ENCODE assay signal across 23 cellular contexts in genomic region chr15:61112231-61112630, GRCh38.
DNase-seq lines count a peak whose midpoint lies in the region; FAIRE-seq and TF ChIP-seq lines count a peak whose summit lies in the region.
"Had no signal": no experiment of that assay in that cellular context is flagged by ENCODE, and none has a peak within 500 bp of the region (broad histone marks: within the 10 kb centered on the region; RNA-seq: fewer than 3 reads in every experiment).

No MANE protein-coding gene starts in this region.

- no peak overlapping the region for H4K5ac ChIP-seq in H1 (ENCODE audit: insufficient read length, low read depth, low read length)

- in situ Hi-C loops in GM13977 (cut with MboI; ENCODE audit: low pct_unique_long_range_greater_than_20kb, low sequenced_read_pairs, unreplicated experiment), result no loop called here

- no peak overlapping the region for H3K23ac ChIP-seq in H1 (ENCODE audit: insufficient read length)
- no peak overlapping the region for H3K23ac ChIP-seq in mesenchymal stem cell (ENCODE audit: low read length in 2 of 2)

- TF ChIP-seq RAD21 in H1 (IDR thresholded peaks at IDR 0.05 in 1 of 2, conservative IDR thresholded peaks at IDR 0.05 in 1 of 2; ENCODE audit: low read depth in 2 of 2, low read length in 2 of 2), result peak; percentile 16 to 19; a peak in 2 of 4 replicates

- no peak overlapping the region for H2BK20ac ChIP-seq in H1 (ENCODE audit: low read length)

- H4K91ac ChIP-seq in H1 (replicated peaks; ENCODE audit: insufficient read length, low read length), result no peak overlapping the region
- H4K91ac ChIP-seq in mesenchymal stem cell (ENCODE audit: low read length), result no peak overlapping the region

- H3K14ac ChIP-seq in H1 (ENCODE audit: insufficient read length), result no peak overlapping the region
- H3K14ac ChIP-seq in mesenchymal stem cell (ENCODE audit: low read length in 2 of 2), result no peak overlapping the region

- H3K4me3 ChIP-seq in H1 (ENCODE audit: extremely low read depth in 1 of 4, insufficient read depth in 2 of 4, low read depth in 3 of 4, low read length in 4 of 4) (no peak overlapping the region), mesenchymal stem cell (ENCODE audit: insufficient read depth in 1 of 2, low read depth in 1 of 2, low read length in 2 of 2) (no peak overlapping the region)
- H3K4me3 ChIP-seq: cardiac muscle cell, stomach, upper lobe of right lung had no signal

- H3K4ac ChIP-seq in H1 (replicated peaks; ENCODE audit: insufficient read length, low read depth, low read length) (no peak overlapping the region), mesenchymal stem cell (ENCODE audit: low read depth in 1 of 2, low read length in 2 of 2) (no peak overlapping the region)

- peak overlapping the region; percentile 9; the same call in 1 of the 2 replicates for H3K18ac ChIP-seq in H1 (ENCODE audit: extremely low read depth, low read length)
- H3K18ac ChIP-seq in mesenchymal stem cell (ENCODE audit: low read depth in 1 of 2, low read length in 2 of 2), result no peak overlapping the region

- DNase-seq in DMS53 (lab: John Stamatoyannopoulos, UW) (peak; percentile 4), DMS53 treated with DMSO at 0.1 percent for 48 hours (lab: John Stamatoyannopoulos, UW; ENCODE audit: unreplicated experiment) (no peak), NCI-H2227 treated with DMSO at 0.1 percent for 48 hours (lab: John Stamatoyannopoulos, UW) (peak; percentile 43), H1 (ENCODE audit: low read depth in 1 of 2, low spot score in 2 of 2) (no peak), mesenchymal stem cell (no peak), SKM-1 treated with dmso at 0.1 percent for 144 hours (lab: John Stamatoyannopoulos, UW; ENCODE audit: unreplicated experiment) (no peak), retina (no peak), GM13977 (ENCODE audit: low spot score) (no peak)
- DNase-seq: activated CD4-positive, alpha-beta T cell treated with anti-CD3 and anti-CD28 coated beads, Interleukin-2, amount 10 ng/mL, durations not matched to agents 24 days and 14 days; activated effector memory CD4-positive, alpha-beta T cell treated with Interleukin-2 at 50 U/mL for 16 hours; immature natural killer cell; IMR-90; naive B cell; NCI-H1417 treated with DMSO at 0.1 percent for 48 hours; NCI-H446; NK-92 treated with Interleukin-12 subunit alpha and Interleukin-12 subunit beta, amount 100 ng/mL, for 24 hours; stimulated activated CD4-positive, alpha-beta T cell treated with anti-CD3 and anti-CD28 coated beads, Interleukin-2, amount 100 ng/mL, for 24 hours; stomach; upper lobe of right lung had no signal

- H2AK5ac ChIP-seq in H1 (ENCODE audit: low read depth, low read length), result no peak overlapping the region
- no peak overlapping the region for H2AK5ac ChIP-seq in mesenchymal stem cell (ENCODE audit: low read length, severe bottlenecking)

- H3K27me3 ChIP-seq in H1 (replicated peaks in 1 of 4; ENCODE audit: control insufficient read depth in 3 of 4, extremely low read depth in 1 of 4, insufficient read depth in 3 of 4, low read length in 3 of 4) (no peaks in the 10 kb centered on the region; a peak in 1 of 7 replicates), mesenchymal stem cell (ENCODE audit: control insufficient read depth in 1 of 2, insufficient read depth in 1 of 2, low read length in 2 of 2) (no peaks in the 10 kb centered on the region)
- H3K27me3 ChIP-seq: cardiac muscle cell, stomach, upper lobe of right lung had no signal

- H2BK120ac ChIP-seq in H1 (replicated peaks; ENCODE audit: low read depth, low read length) (no peak overlapping the region), mesenchymal stem cell (ENCODE audit: low read depth, low read length) (no peak overlapping the region)

- no peak overlapping the region for H2AFZ ChIP-seq in H1 (ENCODE audit: low read length)
- no peak overlapping the region for H2AFZ ChIP-seq in mesenchymal stem cell (ENCODE audit: low read depth, low read length)
- H2AFZ ChIP-seq: parathyroid adenoma had no signal

- H3K36me3 ChIP-seq in H1 (ENCODE audit: control insufficient read depth in 2 of 4, insufficient read depth in 4 of 4, low read length in 3 of 4) (no peaks in the 10 kb centered on the region), mesenchymal stem cell (ENCODE audit: control insufficient read depth in 1 of 2, insufficient read depth in 2 of 2, low read depth in 1 of 2, low read length in 2 of 2) (no peaks in the 10 kb centered on the region)
- H3K36me3 ChIP-seq: cardiac muscle cell, stomach, upper lobe of right lung had no signal

- H3K4me1 ChIP-seq in H1 (replicated peaks in 1 of 4; ENCODE audit: control insufficient read depth in 3 of 4, insufficient read depth in 4 of 4, low read length in 3 of 4) (peaks cover 0 to 5% (median 5%) of the 10 kb centered on the region in 4 experiments; a peak in 3 of 7 replicates), mesenchymal stem cell (ENCODE audit: control insufficient read depth, insufficient read depth, low read depth, low read length) (no peaks in the 10 kb centered on the region)
- H3K4me1 ChIP-seq: parathyroid adenoma, stomach, upper lobe of right lung had no signal

- no peaks in the 10 kb centered on the region for H4K20me1 ChIP-seq in H1 (replicated peaks in 1 of 2; ENCODE audit: control insufficient read depth in 1 of 2, insufficient read depth in 2 of 2, low read length in 2 of 2)

- FAIRE-seq in H1 (lab: Jason Lieb, UNC), result peak; percentile 28

- H4K8ac ChIP-seq in H1 (ENCODE audit: extremely low read depth, insufficient read depth, low read length) (no peak overlapping the region), mesenchymal stem cell (ENCODE audit: low read length) (peak overlapping the region; percentile 36)

- H2BK15ac ChIP-seq in H1 (ENCODE audit: low read length), result 0 out of 2 replicates have a peak overlapping the region, but pooled peaks have one; percentile 14
- H2BK15ac ChIP-seq in mesenchymal stem cell (ENCODE audit: low read depth, poor library complexity, severe bottlenecking), result no peak overlapping the region

- WGBS in H1 (ENCODE audit: extremely low coverage in 1 of 2, insufficient coverage in 1 of 2, insufficient read length in 1 of 2, insufficient replicate concordance in 2 of 2, low coverage in 1 of 2, low lambda C conversion rate in 2 of 2, missing lambda C conversion rate in 1 of 2), 2 experiments, result 60% methylated on average over 10 of the region's 10 CpGs; no CpG with 5 or more reads in 1 of the 2 experiments
- 59% methylated on average over 10 of the region's 10 CpGs for WGBS in mesenchymal stem cell

- TF ChIP-seq CTCF in H1 (IDR thresholded peaks at IDR 0.05; ENCODE audit: control extremely low read depth in 1 of 3, insufficient read depth in 1 of 3, low read depth in 1 of 3, low read length in 3 of 3), result peak; percentile 11 to 51 (median 35); a peak in 2 of 4 replicates
- no peak for TF ChIP-seq CTCF in GM13977 (IDR thresholded peaks at IDR 0.05; ENCODE audit: extremely low read depth, insufficient read depth, missing control alignments)

- TF ChIP-seq EP300 in H1 (IDR thresholded peaks at IDR 0.05; ENCODE audit: borderline replicate concordance in 1 of 2, low read depth in 2 of 2, low read length in 2 of 2), result no peak

- no peak overlapping the region for H3K4me2 ChIP-seq in H1 (ENCODE audit: insufficient read depth in 1 of 2, low read depth in 2 of 2, low read length in 2 of 2)
- H3K4me2 ChIP-seq in mesenchymal stem cell (ENCODE audit: low read length, poor library complexity, severe bottlenecking), result no peak overlapping the region

- H3K9ac ChIP-seq in H1 (replicated peaks in 1 of 4; ENCODE audit: extremely low read depth in 1 of 4, low read depth in 3 of 4, low read length in 3 of 4) (no peak overlapping the region), mesenchymal stem cell (ENCODE audit: low read length) (no peak overlapping the region)
- H3K9ac ChIP-seq: parathyroid adenoma had no signal

- no peak for TF ChIP-seq POLR2A in H1 (IDR thresholded peaks at IDR 0.05; ENCODE audit: control extremely low read depth in 1 of 2, low read depth in 2 of 2, low read length in 2 of 2)

- no peaks in the 10 kb centered on the region for H3K79me2 ChIP-seq in H1 (ENCODE audit: control insufficient read depth in 1 of 2, insufficient read depth in 2 of 2, low read length in 2 of 2)
- H3K79me2 ChIP-seq: parathyroid adenoma had no signal

- CTCF ChIA-PET in H1 (lab: Charles Lee; ENCODE audit: partially characterized antibody), result interaction anchor here (0.6 to 2.2 kb wide), 10 partner anchors 9 to 723 kb away, joined by 3 to 11 read pairs (median 3); no protein-coding TSS in a partner anchor

- POLR2A ChIA-PET in H1 (lab: Charles Lee; ENCODE audit: partially characterized antibody), result no interaction called here

- H3K27ac ChIP-seq in H1 (ENCODE audit: low read depth, low read length) (no peak overlapping the region), mesenchymal stem cell (ENCODE audit: low read length, poor library complexity, severe bottlenecking) (no peak overlapping the region)
- H3K27ac ChIP-seq: 22Rv1, cardiac muscle cell, HL-60, parathyroid adenoma, stomach, upper lobe of right lung had no signal

- H2BK5ac ChIP-seq in H1 (ENCODE audit: low read depth, low read length), result no peak overlapping the region; the same call in 1 of the 2 replicates
- H2BK5ac ChIP-seq in mesenchymal stem cell (ENCODE audit: low read depth, low read length, poor library complexity, severe bottlenecking), result no peak overlapping the region

- H2BK12ac ChIP-seq in H1 (ENCODE audit: low read depth, low read length), result no peak overlapping the region; the same call in 1 of the 2 replicates
- H2BK12ac ChIP-seq in mesenchymal stem cell (ENCODE audit: low read length in 2 of 2), result no peak overlapping the region

- H3K23me2 ChIP-seq in H1 (ENCODE audit: low read depth, low read length), result no peaks in the 10 kb centered on the region

- no peaks in the 10 kb centered on the region; the same call in 1 of the 2 replicates for H3K79me1 ChIP-seq in H1 (ENCODE audit: low read depth, low read length)
- no peaks in the 10 kb centered on the region for H3K79me1 ChIP-seq in mesenchymal stem cell (replicated peaks; ENCODE audit: low read length, poor library complexity, severe bottlenecking)

- H3K9me3 ChIP-seq in H1 (ENCODE audit: insufficient read depth in 2 of 2, low read depth in 1 of 2, low read length in 1 of 2), result no peaks in the 10 kb centered on the region
- H3K9me3 ChIP-seq in mesenchymal stem cell (ENCODE audit: control insufficient read depth, low read length), result no peaks in the 10 kb centered on the region
- H3K9me3 ChIP-seq: stomach, upper lobe of right lung had no signal

- no peak overlapping the region for H3K56ac ChIP-seq in H1 (replicated peaks; ENCODE audit: insufficient read length, low read depth, low read length)

TF ChIP-seq in H1, 55 proteins besides CTCF, POLR2A, EP300 and RAD21 (continues in another document):
- no peak for TF ChIP-seq RBBP5 (IDR thresholded peaks at IDR 0.05; ENCODE audit: borderline replicate concordance, low read depth, low read length)
- TF ChIP-seq MAX (IDR thresholded peaks at IDR 0.05), result no peak
- no peak for TF ChIP-seq KDM5A (IDR thresholded peaks at IDR 0.05; ENCODE audit: low read length)
- TF ChIP-seq CBX8 (IDR thresholded peaks at IDR 0.05; ENCODE audit: borderline replicate concordance, low read depth, low read length), result no peak
- no peak for TF ChIP-seq TBP (IDR thresholded peaks at IDR 0.05; ENCODE audit: low read depth, low read length)

Comparison
In these comparisons a context has a peak if more than half of its experiments do, and no peak if none do; other contexts are left out.
1. DNase-seq: peak in DMS53 (single experiment) and NCI-H2227 treated with DMSO at 0.1 percent for 48 hours (single experiment); none in DMS53 treated with DMSO at 0.1 percent for 48 hours (single experiment), H1 (0 of 2), mesenchymal stem cell (single experiment), SKM-1 treated with dmso at 0.1 percent for 144 hours (single experiment), retina (single experiment) and GM13977 (single experiment).